Comparison of ENCODE assay signal across 26 cellular contexts in genomic region chr6:88301888-88302768, GRCh38.
DNase-seq lines count a peak whose midpoint lies in the region; ATAC-seq and TF ChIP-seq lines count a peak whose summit lies in the region.
"Had no signal": no experiment of that assay in that cellular context is flagged by ENCODE, and none has a peak within 500 bp of the region (broad histone marks: within the 10 kb centered on the region; RNA-seq: fewer than 3 reads in every experiment).

No MANE protein-coding gene starts in this region.

- H3K9me3 Mint-ChIP-seq in endothelial cell (ENCODE audit: unreplicated experiment) (no peaks in the 10 kb centered on the region), nephron (no peaks in the 10 kb centered on the region)
- H3K9me3 Mint-ChIP-seq: stimulated activated memory B cell treated with anti-CD40 and anti-IgM and Interleukin-4, amounts not matched to agents 10 μg/mL and 1 μg/mL and 100 μg/mL, for 72 hours; T-helper 1 cell treated with Interleukin-12 subunit alpha and Interleukin-12 subunit beta and Interleukin-4 antibody, amounts not matched to agents 30 μg/mL and 1 μg/mL, for 36 hours; WTC11 had no signal

- H3K9me3 ChIP-seq in HEK293 (ENCODE audit: control insufficient read depth, insufficient read depth, low read depth, low read length) (no peaks in the 10 kb centered on the region), upper lobe of left lung (no peaks in the 10 kb centered on the region), MM.1S (replicated peaks; ENCODE audit: insufficient read depth, low read length) (no peaks in the 10 kb centered on the region)
- H3K9me3 ChIP-seq: HAP-1, mucosa of descending colon, prostate gland, suprapubic skin had no signal

- no peaks in the 10 kb centered on the region for H3K79me2 ChIP-seq in MM.1S (ENCODE audit: low read length)

- H3K4me1 Mint-ChIP-seq in endothelial cell (ENCODE audit: unreplicated experiment) (peaks cover 14% of the 10 kb centered on the region), nephron (no peaks in the 10 kb centered on the region)
- H3K4me1 Mint-ChIP-seq: CD4-positive, CD25-positive, alpha-beta regulatory T cell; stimulated activated memory B cell treated with anti-CD40 and anti-IgM and Interleukin-4, amounts not matched to agents 10 μg/mL and 1 μg/mL and 100 μg/mL, for 72 hours had no signal

- POLR2A ChIA-PET in HEK293 (lab: Yijun Ruan, JAX), result no interaction called here

- CTCF ChIA-PET in HEK293 (lab: Yijun Ruan, JAX), result no interaction called here

- H3K36me3 Mint-ChIP-seq in endothelial cell (ENCODE audit: low read depth, unreplicated experiment), result no peaks in the 10 kb centered on the region
- H3K36me3 Mint-ChIP-seq in nephron (ENCODE audit: low read depth), result no peaks in the 10 kb centered on the region
- H3K36me3 Mint-ChIP-seq: brain; CD4-positive, CD25-positive, alpha-beta regulatory T cell; stimulated activated memory B cell treated with anti-CD40 and anti-IgM and Interleukin-4, amounts not matched to agents 10 μg/mL and 1 μg/mL and 100 μg/mL, for 72 hours; WTC11 had no signal

- no peak overlapping the region for H2AFZ ChIP-seq in MM.1S (ENCODE audit: low read length)

- H3K27me3 ChIP-seq in upper lobe of left lung (no peaks in the 10 kb centered on the region), MM.1S (replicated peaks; ENCODE audit: insufficient read depth, low read length) (no peaks in the 10 kb centered on the region)
- H3K27me3 ChIP-seq: suprapubic skin had no signal

- DNase-seq in OCI-M1 (lab: John Stamatoyannopoulos, UW), result peak; percentile 78
- DNase-seq in endothelial cell (ENCODE audit: low spot score), result no peak
- no peak for DNase-seq in pons (ENCODE audit: low spot score)
- no peak for DNase-seq in upper lobe of left lung
- no peak for DNase-seq in MM.1S
- DNase-seq in NCI-H446 (lab: John Stamatoyannopoulos, UW), result no peak
- DNase-seq: activated CD4-positive, alpha-beta T cell treated with anti-CD3 and anti-CD28 coated beads, Interleukin-2, amount 50 U/mL, for 4 hours; activated effector memory CD4-positive, alpha-beta T cell treated with Interleukin-2 at 50 U/mL for 16 hours; CD4-positive, CD25-positive, alpha-beta regulatory T cell; GF-D8; KBM-7; left ventricle myocardium superior; mucosa of descending colon; NCI-H1092; NCI-H2029 treated with DMSO at 0.1 percent for 48 hours; NK-92 treated with Interleukin-12 subunit alpha and Interleukin-12 subunit beta, amount 100 ng/mL, for 24 hours; small intestine had no signal

- H3K27me3 Mint-ChIP-seq in endothelial cell (ENCODE audit: unreplicated experiment), result no peaks in the 10 kb centered on the region
- no peaks in the 10 kb centered on the region for H3K27me3 Mint-ChIP-seq in nephron (ENCODE audit: low read depth)
- H3K27me3 Mint-ChIP-seq: brain; stimulated activated memory B cell treated with anti-CD40 and anti-IgM and Interleukin-4, amounts not matched to agents 10 μg/mL and 1 μg/mL and 100 μg/mL, for 72 hours had no signal

- H3K4me3 Mint-ChIP-seq in endothelial cell (ENCODE audit: unreplicated experiment) (no peak overlapping the region), nephron (no peak overlapping the region)
- H3K4me3 Mint-ChIP-seq: brain; CD4-positive, CD25-positive, alpha-beta regulatory T cell; stimulated activated memory B cell treated with anti-CD40 and anti-IgM and Interleukin-4, amounts not matched to agents 10 μg/mL and 1 μg/mL and 100 μg/mL, for 72 hours; T-helper 1 cell treated with Interleukin-12 subunit alpha and Interleukin-12 subunit beta and Interleukin-4 antibody, amounts not matched to agents 30 μg/mL and 1 μg/mL, for 36 hours; WTC11 had no signal

- no peak for ATAC-seq in upper lobe of left lung (ENCODE audit: low FRiP score in 2 of 2)
- ATAC-seq: left ventricle myocardium superior; mucosa of descending colon; stimulated activated memory B cell treated with anti-CD40 and anti-IgM and Interleukin-4, amounts not matched to agents 10 μg/mL and 1 μg/mL and 100 μg/mL, for 72 hours; WTC11 had no signal

- H3K4me3 ChIP-seq in HEK293 (ENCODE audit: low read depth, low read length) (no peak overlapping the region), upper lobe of left lung (no peak overlapping the region), MM.1S (ENCODE audit: low read length) (no peak overlapping the region)
- H3K4me3 ChIP-seq: HAP-1, mucosa of descending colon, prostate gland, suprapubic skin had no signal

- H3K4me1 ChIP-seq in HEK293 (ENCODE audit: control insufficient read depth, insufficient read depth, low read length), result no peaks in the 10 kb centered on the region
- no peaks in the 10 kb centered on the region for H3K4me1 ChIP-seq in upper lobe of left lung
- H3K4me1 ChIP-seq in MM.1S (ENCODE audit: low read length), result no peaks in the 10 kb centered on the region
- H3K4me1 ChIP-seq: prostate gland, suprapubic skin had no signal

- WGBS in upper lobe of left lung, 2 donors, result 67 to 71% methylated on average over 5 of the region's 5 CpGs

- TF ChIP-seq EP300 in upper lobe of left lung (IDR thresholded peaks at IDR 0.05), result no peak

- H3K4me2 ChIP-seq in MM.1S (ENCODE audit: low read depth, low read length), result no peak overlapping the region

- H3K9ac ChIP-seq in MM.1S (ENCODE audit: low read length), result no peak overlapping the region

- no peaks in the 10 kb centered on the region for H3F3A ChIP-seq in MM.1S (ENCODE audit: insufficient read depth, low read length)

- no peak for TF ChIP-seq POLR2A in upper lobe of left lung (IDR thresholded peaks at IDR 0.05)

- H3K27ac ChIP-seq in HEK293 (ENCODE audit: extremely low read depth, low read depth, low read length), result no peak overlapping the region
- H3K27ac ChIP-seq in upper lobe of left lung, result no peak overlapping the region
- H3K27ac ChIP-seq in MM.1S (ENCODE audit: low read length), result no peak overlapping the region
- H3K27ac ChIP-seq: prostate gland, suprapubic skin had no signal

- H3K36me3 ChIP-seq in HEK293 (ENCODE audit: control insufficient read depth in 2 of 2, insufficient read depth in 1 of 2, low read length in 2 of 2), result no peaks in the 10 kb centered on the region
- no peaks in the 10 kb centered on the region for H3K36me3 ChIP-seq in upper lobe of left lung
- no peaks in the 10 kb centered on the region for H3K36me3 ChIP-seq in MM.1S (replicated peaks; ENCODE audit: insufficient read depth, low read length)
- H3K36me3 ChIP-seq: HAP-1, prostate gland, suprapubic skin had no signal

- no peaks in the 10 kb centered on the region for H3K9me2 ChIP-seq in MM.1S (replicated peaks; ENCODE audit: insufficient read depth, low read length)

- H3K27ac Mint-ChIP-seq in endothelial cell (ENCODE audit: unreplicated experiment) (peak overlapping the region; percentile 78), nephron (peak overlapping the region in 2 of 3 experiments; percentile 48 to 82)
- H3K27ac Mint-ChIP-seq: brain; CD4-positive, CD25-positive, alpha-beta regulatory T cell; stimulated activated memory B cell treated with anti-CD40 and anti-IgM and Interleukin-4, amounts not matched to agents 10 μg/mL and 1 μg/mL and 100 μg/mL, for 72 hours; T-helper 1 cell treated with Interleukin-12 subunit alpha and Interleukin-12 subunit beta and Interleukin-4 antibody, amounts not matched to agents 30 μg/mL and 1 μg/mL, for 36 hours; WTC11 had no signal

- H4K20me1 ChIP-seq in MM.1S (ENCODE audit: insufficient read depth, low read length), result no peaks in the 10 kb centered on the region

- TF ChIP-seq CTCF in HEK293 (tag by site-specific recombination; IDR thresholded peaks at IDR 0.05) (no peak), endothelial cell (IDR thresholded peaks at IDR 0.05; ENCODE audit: unreplicated experiment) (no peak), nephron (IDR thresholded peaks at IDR 0.05; ENCODE audit: unreplicated experiment in 3 of 3) (no peak), upper lobe of left lung (IDR thresholded peaks at IDR 0.05) (no peak), MM.1S (IDR thresholded peaks at IDR 0.05; ENCODE audit: low read length) (no peak)

TF ChIP-seq in HEK293, 187 proteins besides CTCF, POLR2A, EP300 and RAD21:
- no peak for TF ChIP-seq ZIC2 (tag by site-specific recombination; IDR thresholded peaks at IDR 0.05)
- no peak for TF ChIP-seq GLIS2 (tag by site-specific recombination; IDR thresholded peaks at IDR 0.05)
- TF ChIP-seq ZNF776 (tag by site-specific recombination; IDR thresholded peaks at IDR 0.05; ENCODE audit: borderline replicate concordance), result no peak
- peak; percentile 89 for TF ChIP-seq SCRT2 (tag by site-specific recombination; IDR thresholded peaks at IDR 0.05)
